Comparison of ENCODE assay signal across 14 cellular contexts in genomic region chr2:111160758-111161157, GRCh38. TPM values are rescaled to one million over a fixed set of nuclear protein-coding genes. Genes with fewer than 3 reads are reported as not detected.
DNase-seq lines count a peak whose midpoint lies in the region; TF ChIP-seq lines count a peak whose summit lies in the region.
"Had no signal": no experiment of that assay in that cellular context is flagged by ENCODE, and none has a peak within 500 bp of the region (broad histone marks: within the 10 kb centered on the region; RNA-seq: fewer than 3 reads in every experiment).

No MANE protein-coding gene starts in this region.

- no peaks in the 10 kb centered on the region for H4K20me1 ChIP-seq in mammary epithelial cell (ENCODE audit: insufficient read depth, low read length)

- H2AFZ ChIP-seq in mammary epithelial cell (ENCODE audit: low read depth, low read length): no peak overlapping the region

- no peak overlapping the region for H3K4me2 ChIP-seq in mammary epithelial cell (ENCODE audit: insufficient read depth, low read depth, low read length)

- dilution Hi-C loops in mammary epithelial cell (cut with HindIII; ENCODE audit: low sequenced_read_pairs): no loop called here

- WGBS in mammary epithelial cell (ENCODE audit: low coverage, missing lambda C conversion rate): 24% methylated on average over 3 of the region's 3 CpGs
- WGBS in spleen, 5 donors: 67 to 95% (median 92%) methylated on average over 3 of the region's 3 CpGs

- in situ Hi-C loops in mammary epithelial cell (cut with MboI; ENCODE audit: low sequenced_read_pairs in 2 of 2): no loop called here

- intact Hi-C loops in mammary epithelial cell (cut with micrococcal nuclease) (no loop called here), spleen (cut with DNase I; ENCODE audit: low total_unique reads) (no loop called here), A673 (cut with micrococcal nuclease; ENCODE audit: unreplicated experiment) (no loop called here)

- CTCF ChIA-PET in AG04450 (lab: Charles Lee): no interaction called here
- CTCF ChIA-PET in mammary epithelial cell (lab: Charles Lee; ENCODE audit: low non-redundant PET): no interaction called here
- CTCF ChIA-PET in A673 (lab: Charles Lee): no interaction called here

- H3K4me3 ChIP-seq in AG04450 (ENCODE audit: low read depth, low read length) (no peak overlapping the region), mammary epithelial cell (replicated peaks in 1 of 3; ENCODE audit: insufficient read depth in 1 of 3, low read depth in 2 of 3, low read length in 3 of 3) (no peak overlapping the region), spleen (no peak overlapping the region), SJCRH30 (no peak overlapping the region), A673 (ENCODE audit: low read depth, low read length, poor library complexity, severe bottlenecking) (no peak overlapping the region), BE2C (ENCODE audit: low read depth, low read length) (no peak overlapping the region)

- H3K79me2 ChIP-seq in mammary epithelial cell (ENCODE audit: insufficient read depth, low read length): peaks cover 22% of the 10 kb centered on the region

- BruUV-seq in mammary epithelial cell (replicated peaks; lab: Mats Ljungman, UMichigan): no TSS peak
- BruUV-seq in A673 (replicated peaks; lab: Mats Ljungman, UMichigan): no TSS peak

- no peak for TF ChIP-seq CTCF in AG04450 (IDR thresholded peaks at IDR 0.05; ENCODE audit: low read depth, low read length)
- no peak for TF ChIP-seq CTCF in mammary epithelial cell (conservative IDR thresholded peaks at IDR 0.05 in 1 of 2, IDR thresholded peaks at IDR 0.05 in 1 of 2; ENCODE audit: extremely low read depth in 1 of 2, insufficient read depth in 1 of 2, low read depth in 1 of 2, low read length in 2 of 2)
- no peak for TF ChIP-seq CTCF in spleen (IDR thresholded peaks at IDR 0.05 in 8 of 11, conservative IDR thresholded peaks at IDR 0.05 in 3 of 11)
- no peak for TF ChIP-seq CTCF in A673 (conservative IDR thresholded peaks at IDR 0.05; ENCODE audit: low read depth, low read length)
- TF ChIP-seq CTCF in BE2C (IDR thresholded peaks at IDR 0.05; ENCODE audit: low read depth, low read length): no peak

- H3K27me3 ChIP-seq in AG04450 (ENCODE audit: control insufficient read depth, insufficient read depth, low read length) (no peaks in the 10 kb centered on the region), mammary epithelial cell (ENCODE audit: insufficient read depth, low read length) (no peaks in the 10 kb centered on the region), spleen (replicated peaks in 1 of 7) (no peaks in the 10 kb centered on the region), SJCRH30 (no peaks in the 10 kb centered on the region), A673 (replicated peaks; ENCODE audit: insufficient read depth, low read depth, low read length, poor library complexity) (no peaks in the 10 kb centered on the region), BE2C (no peaks in the 10 kb centered on the region)

- TF ChIP-seq POLR2A in spleen (IDR thresholded peaks at IDR 0.05): no peak

- H3K27ac ChIP-seq in AG04450 (ENCODE audit: low read depth, low read length) (peak overlapping the region; percentile 13), mammary epithelial cell (ENCODE audit: insufficient read depth, low read depth, low read length) (no peak overlapping the region), spleen (no peak overlapping the region), SJCRH30 (no peak overlapping the region), A673 (ENCODE audit: low read depth, low read length, poor library complexity, severe bottlenecking) (no peak overlapping the region)
- H3K27ac ChIP-seq: C4-2B had no signal

- DNase-seq in AG04450 (ENCODE audit: low read depth, low spot score) (peak; percentile 61), HT1080 (ENCODE audit: low read depth) (peak; percentile 82), mammary epithelial cell (peak; percentile 82), kidney glomerular epithelial cell (lab: John Stamatoyannopoulos, UW) (peak; percentile 87), spleen (no peak), SJCRH30 (no peak), A673 (ENCODE audit: low spot score) (no peak), BE2C (no peak)
- DNase-seq: activated CD4-positive, alpha-beta T cell treated with anti-CD3 and anti-CD28 coated beads, Interleukin-2, amount 50 U/mL, for 4 hours; effector CD8-positive, alpha-beta T cell; NCI-H69; stimulated activated CD4-positive, alpha-beta T cell treated with anti-CD3 and anti-CD28 coated beads, Interleukin-2, amount 100 ng/mL, for 24 hours; stimulated activated naive CD4-positive, alpha-beta T cell treated with Interleukin-2 at 50 U/mL for 16 hours had no signal

- no peak overlapping the region for H3K9ac ChIP-seq in mammary epithelial cell (ENCODE audit: insufficient read depth, low read length)

- no peaks in the 10 kb centered on the region for H3K9me3 ChIP-seq in AG04450 (ENCODE audit: control insufficient read depth, insufficient read depth, low read length)
- H3K9me3 ChIP-seq in mammary epithelial cell (replicated peaks; ENCODE audit: insufficient read depth, low read length): no peaks in the 10 kb centered on the region
- H3K9me3 ChIP-seq in spleen: no peaks in the 10 kb centered on the region
- no peaks in the 10 kb centered on the region for H3K9me3 ChIP-seq in SJCRH30 (replicated peaks)
- H3K9me3 ChIP-seq in A673 (ENCODE audit: low read depth, low read length, poor library complexity, severe bottlenecking): no peaks in the 10 kb centered on the region
- no peaks in the 10 kb centered on the region for H3K9me3 ChIP-seq in BE2C

- H3K4me1 ChIP-seq in mammary epithelial cell (ENCODE audit: insufficient read depth, low read length): peaks cover 39% of the 10 kb centered on the region
- peaks cover 0 to 79% (median 24%) of the 10 kb centered on the region in 6 donors for H3K4me1 ChIP-seq in spleen
- H3K4me1 ChIP-seq in SJCRH30: peaks cover 32% of the 10 kb centered on the region
- peaks cover 6% of the 10 kb centered on the region for H3K4me1 ChIP-seq in A673 (ENCODE audit: insufficient read depth, low read length, poor library complexity, severe bottlenecking)
- peaks cover 19% of the 10 kb centered on the region for H3K4me1 ChIP-seq in BE2C

- H3K36me3 ChIP-seq in mammary epithelial cell (ENCODE audit: insufficient read depth, low read length): no peaks in the 10 kb centered on the region
- H3K36me3 ChIP-seq in spleen: peaks cover 0 to 66% (median 11%) of the 10 kb centered on the region in 6 donors
- H3K36me3 ChIP-seq in SJCRH30: peaks cover 20% of the 10 kb centered on the region
- H3K36me3 ChIP-seq in A673 (ENCODE audit: insufficient read depth, low read length, poor library complexity, severe bottlenecking): no peaks in the 10 kb centered on the region
- H3K36me3 ChIP-seq in BE2C: no peaks in the 10 kb centered on the region

- POLR2A ChIA-PET in AG04450 (lab: Yijun Ruan, JAX): no interaction called here
- POLR2A ChIA-PET in A673 (lab: Charles Lee; ENCODE audit: low non-redundant PET): no interaction called here

RNA-seq across cellular contexts. Expression of gene BCL2L11, which starts 40.0 kb away (rescaled TPM):
- polyA plus RNA-seq in AG04450 (2011; rRNA removed): 3.4 and 4.2 TPM in 2 replicates
- polyA minus RNA-seq in AG04450 (2011; rRNA and poly(A)+ RNA removed): 4.8 and 7.0 TPM in 2 replicates
- 2.5 and 5.4 TPM in 2 replicates for total RNA-seq in HT1080 (2014; rRNA removed; shearing (Covaris generic))
- 4.8 and 6.9 TPM in 2 replicates for polyA plus RNA-seq in HT1080 (2015; cell fraction: cytosol; rRNA removed)
- 4.6 and 5.5 TPM in 2 replicates for polyA plus RNA-seq in HT1080 (2015; cell fraction: nucleus; rRNA removed)
- total RNA-seq in mammary epithelial cell: 1 to 10 TPM; 7.3 to 9.7 TPM
- polyA plus RNA-seq in mammary epithelial cell: 6.2 TPM
- polyA minus RNA-seq in mammary epithelial cell: 4.8 TPM
- total RNA-seq in spleen: 10 to 100 TPM; 28.7 to 95.2 (median 39.9) TPM
- 1 to 10 TPM; 4.6 to 8.8 (median 6.9) TPM for polyA plus RNA-seq in spleen
- 13.7 and 16.4 TPM in 2 replicates for total RNA-seq in SJCRH30 (2014; rRNA removed; shearing (Covaris generic))
- total RNA-seq in A673 (2021): 12.0 and 12.6 TPM in 2 replicates
- polyA plus RNA-seq in BE2C (2012; ENCODE audit: insufficient read depth, insufficient read length, low read depth): 9.3 TPM

Comparison
In these comparisons a context has a peak if more than half of its experiments do, and no peak if none do; other contexts are left out.
1. DNase-seq: peak in AG04450 (single experiment), HT1080 (single experiment), mammary epithelial cell (single experiment) and kidney glomerular epithelial cell (single experiment); none in spleen (single experiment), SJCRH30 (0 of 2), A673 (single experiment) and BE2C (single experiment).